In genomic region chr18:56650944-56651770, GRCh38 we compare ENCODE assay signal across 8 cellular contexts. TPM values are rescaled to one million over a fixed set of nuclear protein-coding genes. Genes with fewer than 3 reads are reported as not detected.
DNase-seq lines count a peak whose midpoint lies in the region; ATAC-seq, FAIRE-seq and TF ChIP-seq lines count a peak whose summit lies in the region.

Gene WDR7, plus strand, starts transcription at chr18:56651359. Its CDS starts 21,157 bp downstream, at chr18:56672516.

- WGBS in psoas muscle, 3 donors = 0 to 1% (median 0%) methylated on average over 45 to 47 of the region's 47 CpGs

- H3K27ac ChIP-seq in ascending aorta = peak within 1 kb of the TSS; percentile 87
- H3K27ac ChIP-seq in right atrium auricular region = peak within 1 kb of the TSS; percentile 90 to 93
- H3K27ac ChIP-seq in psoas muscle = peak within 1 kb of the TSS; percentile 81

- H3K27me3 ChIP-seq in ascending aorta (no peaks in the 10 kb centered on the region), right atrium auricular region (no peaks in the 10 kb centered on the region), psoas muscle (ENCODE audit: insufficient read depth in 3 of 3, low read length in 2 of 3) (no peaks in the 10 kb centered on the region)

- FAIRE-seq in urothelium cell line (lab: Jason Lieb, UNC) = peak; percentile 5

- DNase-seq in NCI-H187 treated with DMSO at 0.1 percent for 48 hours (lab: John Stamatoyannopoulos, UW) = peak; percentile 87
- peak; percentile 96 to 99 for DNase-seq in ascending aorta (ENCODE audit: low spot score in 2 of 2)
- peak; percentile 98 for DNase-seq in right atrium auricular region (ENCODE audit: low spot score)
- DNase-seq in psoas muscle = peak; percentile 97 to 98
- DNase-seq in urothelium cell line (ENCODE audit: low spot score) = peak; percentile 82

- intact Hi-C loops in T-helper 2 cell treated with Interferon-gamma antibody and Interleukin-4, amounts not matched to agents 100 ng/mL and 5 ng/mL, for 36 hours (cut with micrococcal nuclease) = loop anchor here (1.0 to 10.0 kb wide), 6 partner anchors 13 to 1062 kb away; partner anchors contain the start of genes FECH, TCF4 and TXNL1
- intact Hi-C loops in ascending aorta (cut with DNase I) (loop anchor here (1.0 to 5.0 kb wide), 3 partner anchors 13 to 1414 kb away; partner anchors contain the start of genes TCF4 and TXNL1), psoas muscle (cut with DNase I) (no loop called here)

- ATAC-seq in GM18499 (IDR thresholded peaks at IDR 0.05; ENCODE audit: insufficient read depth, unreplicated experiment) (peak; percentile 87), HG02943 (IDR thresholded peaks at IDR 0.05; ENCODE audit: low read depth, unreplicated experiment) (peak; percentile 99), psoas muscle (peak; percentile 98 to 99 (median 98))

- peaks cover 7 to 13% of the 10 kb centered on the region in 2 donors for H3K4me1 ChIP-seq in ascending aorta
- peaks cover 0 to 21% of the 10 kb centered on the region in 2 donors for H3K4me1 ChIP-seq in right atrium auricular region
- H3K4me1 ChIP-seq in psoas muscle = peaks cover 16% of the 10 kb centered on the region

- H3K4me3 ChIP-seq in ascending aorta (peak within 1 kb of the TSS; percentile 80 to 94), right atrium auricular region (peak within 1 kb of the TSS; percentile 91 to 96), psoas muscle (peak within 1 kb of the TSS; percentile 76)

- H3K36me3 ChIP-seq in ascending aorta (no peaks in the 10 kb centered on the region), right atrium auricular region (no peaks in the 10 kb centered on the region), psoas muscle (ENCODE audit: insufficient read depth in 1 of 2, low read depth in 1 of 2) (no peaks in the 10 kb centered on the region)

- no peaks in the 10 kb centered on the region for H3K9me3 ChIP-seq in ascending aorta
- no peaks in the 10 kb centered on the region for H3K9me3 ChIP-seq in right atrium auricular region
- no peaks in the 10 kb centered on the region for H3K9me3 ChIP-seq in psoas muscle

- TF ChIP-seq CTCF in ascending aorta (IDR thresholded peaks at IDR 0.05) (no peak), right atrium auricular region (IDR thresholded peaks at IDR 0.05) (peak in 1 of 2 donors; percentile 32), psoas muscle (IDR thresholded peaks at IDR 0.05) (no peak)

RNA-seq across cellular contexts. Expression of gene WDR7, which starts in this region (rescaled TPM):
- 36.4 and 42.5 TPM in 2 replicates for total RNA-seq in T-helper 2 cell treated with Interferon-gamma antibody and Interleukin-4, amounts not matched to agents 100 ng/mL and 5 ng/mL, for 36 hours
- 13.5 TPM for total RNA-seq in ascending aorta
- 10 to 100 TPM; 22.3 to 24.0 TPM for total RNA-seq in right atrium auricular region
- total RNA-seq in psoas muscle = 10 to 100 TPM; 15.5 to 24.4 (median 21.6) TPM
- 10 to 100 TPM in 1 of 3 donors, 1 to 10 TPM in 2; 2.6 to 14.5 (median 4.7) TPM for polyA plus RNA-seq in psoas muscle

Comparison
In these comparisons a context has a peak if more than half of its experiments do, and no peak if none do; other contexts are left out.
1. Peak in every context shown above with its lines: DNase-seq, ATAC-seq, H3K4me3 ChIP-seq and H3K27ac ChIP-seq.
2. intact Hi-C loops: an anchor here in T-helper 2 cell treated with Interferon-gamma antibody and Interleukin-4, amounts not matched to agents 100 ng/mL and 5 ng/mL, for 36 hours (1.0 to 10.0 kb wide) and ascending aorta (1.0 to 5.0 kb wide); none called in psoas muscle.